8 cellular contexts compared by ENCODE assay signal in genomic region chr19:1244693-1245451, GRCh38. TPM values are rescaled to one million over a fixed set of nuclear protein-coding genes. Genes with fewer than 3 reads are reported as not detected.
DNase-seq lines count a peak whose midpoint lies in the region; ATAC-seq and TF ChIP-seq lines count a peak whose summit lies in the region.

No MANE protein-coding gene starts in this region.

- TF ChIP-seq CTCF in fibroblast of pulmonary artery (IDR thresholded peaks at IDR 0.05; ENCODE audit: low read length, missing control alignments) (no peak), progenitor cell of endocrine pancreas (IDR thresholded peaks at IDR 0.05; ENCODE audit: unreplicated experiment) (no peak)

- H3K4me1 Mint-ChIP-seq in T-cell (peaks cover 11 to 33% (median 32%) of the 10 kb centered on the region in 3 donors), progenitor cell of endocrine pancreas (ENCODE audit: low read depth) (peaks cover 6% of the 10 kb centered on the region)

- ATAC-seq in T-cell (replicated peaks in 1 of 4) (no peak), GM19328 (IDR thresholded peaks at IDR 0.05; ENCODE audit: unreplicated experiment) (no peak)

- POLR2A ChIA-PET in T-cell (lab: Charles Lee): interaction anchor here (0.5 to 2.7 kb wide), 6 partner anchors 8 to 27 kb away, joined by 3 to 58 read pairs (median 10); partner anchors contain the start of gene CIRBP (in 2 of the 2)

- H3K36me3 Mint-ChIP-seq in T-cell: no peaks in the 10 kb centered on the region
- H3K36me3 Mint-ChIP-seq in progenitor cell of endocrine pancreas (ENCODE audit: insufficient read depth): no peaks in the 10 kb centered on the region

- H3K27ac Mint-ChIP-seq in T-cell (peak overlapping the region; percentile 80 to 92), progenitor cell of endocrine pancreas (peak overlapping the region; percentile 59)

- H3K27me3 Mint-ChIP-seq in T-cell: no peaks in the 10 kb centered on the region
- H3K27me3 Mint-ChIP-seq in progenitor cell of endocrine pancreas: no peaks in the 10 kb centered on the region

- peak; percentile 46 for DNase-seq in Caki2 (ENCODE audit: low read depth)
- DNase-seq in T-cell: peak in 4 of 34 experiments; percentile 14 to 37 (median 22)
- no peak for DNase-seq in fibroblast of pulmonary artery (ENCODE audit: low read depth)
- DNase-seq in progenitor cell of endocrine pancreas (ENCODE audit: low spot score, unreplicated experiment): no peak
- no peak for DNase-seq in ecto neural progenitor cell (ENCODE audit: low spot score)
- DNase-seq in activated effector memory CD4-positive, alpha-beta T cell treated with Interleukin-2 at 50 U/mL for 16 hours: no peak
- no peak for DNase-seq in NCI-H82 (lab: John Stamatoyannopoulos, UW)

- CTCF ChIA-PET in T-cell (lab: Charles Lee): interaction anchor here (0.6 to 3.8 kb wide), 12 partner anchors 8 to 148 kb away, joined by 3 to 115 read pairs (median 4); partner anchors contain the start of gene CIRBP (in 1 of the 2)

- in situ Hi-C loops in Caki2 (cut with HindIII; ENCODE audit: low pct_unique_long_range_greater_than_20kb, low sequenced_read_pairs): no loop called here

- peak overlapping the region; percentile 43 to 59 (median 56) for H3K4me3 Mint-ChIP-seq in T-cell
- no peak overlapping the region for H3K4me3 Mint-ChIP-seq in progenitor cell of endocrine pancreas (ENCODE audit: low read depth)

- H3K9me3 Mint-ChIP-seq in T-cell (no peaks in the 10 kb centered on the region), progenitor cell of endocrine pancreas (ENCODE audit: low read depth) (no peaks in the 10 kb centered on the region)

- H3K4me3 ChIP-seq in fibroblast of pulmonary artery (replicated peaks; ENCODE audit: low read depth, low read length): peak overlapping the region; percentile 19

RNA-seq across cellular contexts. Expression of gene ATP5F1D, which starts 3.3 kb away (rescaled TPM):
- total RNA-seq in Caki2 (2014; rRNA removed; shearing (Covaris generic); ENCODE audit: low replicate concordance): 17.9 and 24.9 TPM in 2 replicates
- total RNA-seq in T-cell (100 to 1,000 TPM; 117 to 233 (median 155) TPM), progenitor cell of endocrine pancreas (107 and 117 TPM in 2 replicates)

RNA-seq across cellular contexts. Expression of gene MIDN, which starts 3.5 kb away (rescaled TPM):
- total RNA-seq in Caki2 (2014; rRNA removed; shearing (Covaris generic); ENCODE audit: low replicate concordance): 5.8 and 7.6 TPM in 2 replicates
- 100 to 1,000 TPM in 1 of 5 donors, 10 to 100 TPM in 4; 54.0 to 161 (median 66.9) TPM for total RNA-seq in T-cell
- total RNA-seq in progenitor cell of endocrine pancreas: 187 and 193 TPM in 2 replicates

RNA-seq across cellular contexts. Expression of gene CBARP, which starts 7.1 kb away (rescaled TPM):
- total RNA-seq in Caki2 (2014; rRNA removed; shearing (Covaris generic); ENCODE audit: low replicate concordance): 0.24 and 1.9 TPM in 2 replicates
- total RNA-seq in T-cell (under 1 TPM in 4 of 5 donors, not detected in 1; 0.08 to 0.36 (median 0.23) TPM), progenitor cell of endocrine pancreas (12.4 and 13.0 TPM in 2 replicates)

RNA-seq across cellular contexts. Expression of gene CIRBP, which starts 24.3 kb away (rescaled TPM):
- total RNA-seq in Caki2 (2014; rRNA removed; shearing (Covaris generic); ENCODE audit: low replicate concordance): 51.1 and 84.1 TPM in 2 replicates
- total RNA-seq in T-cell (100 to 1,000 TPM; 477 to 682 (median 657) TPM), progenitor cell of endocrine pancreas (462 and 465 TPM in 2 replicates)

RNA-seq across cellular contexts. Expression of gene FAM174C, which starts 30.5 kb away (rescaled TPM):
- 24.8 and 29.5 TPM in 2 replicates for total RNA-seq in Caki2 (2014; rRNA removed; shearing (Covaris generic); ENCODE audit: low replicate concordance)
- total RNA-seq in T-cell (10 to 100 TPM; 42.1 to 69.8 (median 60.4) TPM), progenitor cell of endocrine pancreas (30.0 and 31.8 TPM in 2 replicates)
